ENCODE assay signal across 8 cellular contexts in genomic region chr2:202460119-202460518, GRCh38.
"Had no signal": no experiment of that assay in that cellular context is flagged by ENCODE, and none has a peak within 500 bp of the region (broad histone marks: within the 10 kb centered on the region; RNA-seq: fewer than 3 reads in every experiment).

No MANE protein-coding gene starts in this region.

- H3K27ac ChIP-seq: GM23248, HL-60 had no signal

- H2AFZ ChIP-seq: GM23248 had no signal

- H3K9ac ChIP-seq: GM23248 had no signal

- DNase-seq: GM23248, GOT3, H9, HCEC 1CT, HFFc6, IMR-90, KBM-7 had no signal

- H3K9me3 Mint-ChIP-seq: H9, HFFc6 had no signal

- H3K4me3 ChIP-seq: GM23248 had no signal

- H3K27ac Mint-ChIP-seq: HFFc6 had no signal

- H3K4me3 Mint-ChIP-seq: H9, HFFc6 had no signal
